ENCODE assay signal across 21 cellular contexts in the genomic region with DNA sequence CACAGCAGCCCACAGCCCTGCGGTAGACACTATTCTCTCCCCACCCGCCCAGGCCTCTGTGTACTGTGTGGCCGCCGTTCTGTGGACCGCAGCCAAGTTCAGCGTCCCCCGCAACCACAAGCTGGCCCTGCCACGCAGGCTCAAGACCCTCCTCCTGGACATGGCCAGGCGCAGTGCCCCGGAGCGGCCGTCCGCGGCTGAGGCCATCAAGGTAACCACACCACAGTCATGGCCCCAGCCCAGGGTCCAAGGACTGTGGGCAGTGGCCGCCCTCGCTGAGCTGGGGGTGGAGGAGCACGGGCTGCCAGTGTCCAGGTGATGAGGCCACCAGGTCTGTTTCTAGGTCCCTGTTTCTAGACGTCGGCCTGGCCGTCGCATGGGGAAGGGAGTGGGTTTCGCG. TPM values are rescaled to one million over a fixed set of nuclear protein-coding genes. Genes with fewer than 3 reads are reported as not detected.
"Had no signal": no experiment of that assay in that cellular context is flagged by ENCODE, and none has a peak within 500 bp of the region (broad histone marks: within the 10 kb centered on the region; RNA-seq: fewer than 3 reads in every experiment).

No MANE protein-coding gene starts in this region.

- H3K9me3 ChIP-seq: SJCRH30 had no signal

- H3K4me1 ChIP-seq: SJCRH30 had no signal

- H3K36me3 ChIP-seq: SJCRH30 had no signal

- ATAC-seq: SK-N-SH treated with all-trans-retinoic acid at 6 μM for 48 hours had no signal

- DNase-seq: Karpas-422, KG1, MM.1S, NCI-H1092 treated with DMSO at 0.1 percent for 48 hours, NCI-H1436, NCI-H187, NCI-H2029, NCI-H2081 treated with DMSO at 0.1 percent for 48 hours, NCI-H2171, NCI-H226, NCI-H446, NCI-H510A, NCI-H524 treated with DMSO at 0.1 percent for 48 hours, NCI-H69, NCI-H774, RPMI8226, SHP77 treated with DMSO at 0.1 percent for 48 hours, SJCRH30 had no signal

- H3K27me3 ChIP-seq: SJCRH30 had no signal

- H3K4me3 ChIP-seq: SJCRH30 had no signal

- H3K27ac ChIP-seq: SJCRH30 had no signal

- FAIRE-seq: RCC 7860 had no signal

RNA-seq across cellular contexts. Expression of a gene that starts 34.4 kb away (rescaled TPM):
- total RNA-seq: HT-29, SJCRH30 had no signal

RNA-seq across cellular contexts. Expression of a gene that starts 42.0 kb away (rescaled TPM):
- total RNA-seq: HT-29 had no signal
